In genomic region chr11:65452259-65452658, GRCh38 we compare ENCODE assay signal across 8 cellular contexts. TPM values are rescaled to one million over a fixed set of nuclear protein-coding genes. Genes with fewer than 3 reads are reported as not detected.
DNase-seq lines count a peak whose midpoint lies in the region; ATAC-seq, FAIRE-seq and TF ChIP-seq lines count a peak whose summit lies in the region.
"Not testable (repeated sequence)": the region's sequence is repeated elsewhere in the genome, so short reads cannot be mapped to it uniquely, and the experiment has no call there.

No MANE protein-coding gene starts in this region.

- not testable (repeated sequence) for TF ChIP-seq CTCF in Caco-2 (IDR thresholded peaks at IDR 0.05; ENCODE audit: insufficient read depth in 1 of 2, low read depth in 1 of 2, low read length in 1 of 2, severe bottlenecking in 1 of 2, unreplicated experiment in 1 of 2); MCF 10A (IDR thresholded peaks at IDR 0.05; ENCODE audit: unreplicated experiment); fibroblast of lung (conservative IDR thresholded peaks at IDR 0.05 in 1 of 2, IDR thresholded peaks at IDR 0.05 in 1 of 2; ENCODE audit: low read depth in 1 of 2, low read length in 2 of 2); HepG2 (CRISPR knock-in tag; IDR thresholded peaks at IDR 0.05); osteocyte (IDR thresholded peaks at IDR 0.05); upper lobe of right lung (IDR thresholded peaks at IDR 0.05)

- BruUV-seq in Caco-2 (replicated peaks; lab: Mats Ljungman, UMichigan); MCF 10A (replicated peaks; lab: Mats Ljungman, UMichigan); HepG2 (replicated peaks; lab: Mats Ljungman, UMichigan): not testable (repeated sequence)

- TF ChIP-seq RAD21 in HepG2 (CRISPR knock-in tag; IDR thresholded peaks at IDR 0.05): not testable (repeated sequence)

- H3K36me3 Mint-ChIP-seq in Caco-2 (ENCODE audit: insufficient read depth, unreplicated experiment): peaks cover 39% of the 10 kb centered on the region
- H3K36me3 Mint-ChIP-seq in activated CD4-positive, alpha-beta T cell treated with anti-CD3 and anti-CD28 coated beads for 36 hours (ENCODE audit: low read depth); osteocyte (ENCODE audit: unreplicated experiment): not testable (repeated sequence)
- H3K36me3 Mint-ChIP-seq in MCF 10A (ENCODE audit: insufficient read depth, unreplicated experiment): peaks cover 77% of the 10 kb centered on the region
- H3K36me3 Mint-ChIP-seq in stimulated activated naive B cell treated with anti-CD40 and anti-IgM and Interleukin-4, amounts not matched to agents 10 μg/mL and 1 μg/mL and 100 μg/mL, for 72 hours: peaks cover 5 to 15% of the 10 kb centered on the region in 2 donors

- H3K4me3 ChIP-seq in Caco-2 (ENCODE audit: low read depth, low read length); fibroblast of lung (replicated peaks in 1 of 4; ENCODE audit: control extremely low read depth in 1 of 4, insufficient read depth in 1 of 4, low read depth in 3 of 4, low read length in 4 of 4); HepG2 (replicated peaks in 1 of 3; ENCODE audit: insufficient read depth in 1 of 3, low read depth in 2 of 3, low read length in 3 of 3); upper lobe of right lung: not testable (repeated sequence)

- not testable (repeated sequence) for H3K9me3 ChIP-seq in Caco-2; fibroblast of lung (ENCODE audit: control insufficient read depth, insufficient read depth, low read depth, low read length); HepG2 (ENCODE audit: low read length); upper lobe of right lung

- H2AFZ ChIP-seq in fibroblast of lung (ENCODE audit: low read length); HepG2 (ENCODE audit: low read length): not testable (repeated sequence)

- not testable (repeated sequence) for ATAC-seq in activated CD4-positive, alpha-beta T cell treated with anti-CD3 and anti-CD28 coated beads for 36 hours; HepG2; stimulated activated naive B cell treated with anti-CD40 and anti-IgM and Interleukin-4, amounts not matched to agents 10 μg/mL and 1 μg/mL and 100 μg/mL, for 72 hours (replicated peaks); upper lobe of right lung

- H3K9me3 Mint-ChIP-seq in Caco-2 (ENCODE audit: unreplicated experiment); activated CD4-positive, alpha-beta T cell treated with anti-CD3 and anti-CD28 coated beads for 36 hours (ENCODE audit: low read depth); MCF 10A (ENCODE audit: unreplicated experiment); osteocyte (ENCODE audit: unreplicated experiment); stimulated activated naive B cell treated with anti-CD40 and anti-IgM and Interleukin-4, amounts not matched to agents 10 μg/mL and 1 μg/mL and 100 μg/mL, for 72 hours: not testable (repeated sequence)

- not testable (repeated sequence) for TF ChIP-seq POLR2A in HepG2 (IDR thresholded peaks at IDR 0.05; ENCODE audit: insufficient read depth in 1 of 2, low read depth in 2 of 2, low read length in 2 of 2)

- H3K27ac Mint-ChIP-seq in Caco-2 (ENCODE audit: unreplicated experiment) (peak overlapping the region; percentile 60), MCF 10A (ENCODE audit: low read depth, unreplicated experiment) (peak overlapping the region; percentile 15), osteocyte (ENCODE audit: unreplicated experiment) (peak overlapping the region; percentile 96)
- not testable (repeated sequence) for H3K27ac Mint-ChIP-seq in activated CD4-positive, alpha-beta T cell treated with anti-CD3 and anti-CD28 coated beads for 36 hours
- peak overlapping the region; percentile 47 for H3K27ac Mint-ChIP-seq in stimulated activated naive B cell treated with anti-CD40 and anti-IgM and Interleukin-4, amounts not matched to agents 10 μg/mL and 1 μg/mL and 100 μg/mL, for 72 hours

- in situ Hi-C loops in HepG2 (cut with HindIII; ENCODE audit: extremely low pct_ligation_motif_present, low pct_unique_long_range_greater_than_20kb): loop anchor here (10.0 kb wide), 1 partner anchor 53 kb away; no protein-coding TSS in a partner anchor

- not testable (repeated sequence) for H3K27me3 Mint-ChIP-seq in Caco-2 (ENCODE audit: insufficient read depth, unreplicated experiment); activated CD4-positive, alpha-beta T cell treated with anti-CD3 and anti-CD28 coated beads for 36 hours; MCF 10A (ENCODE audit: insufficient read depth, unreplicated experiment); osteocyte (ENCODE audit: unreplicated experiment); stimulated activated naive B cell treated with anti-CD40 and anti-IgM and Interleukin-4, amounts not matched to agents 10 μg/mL and 1 μg/mL and 100 μg/mL, for 72 hours

- peaks cover 34% of the 10 kb centered on the region for H3K4me1 Mint-ChIP-seq in Caco-2 (ENCODE audit: low read depth, unreplicated experiment)
- H3K4me1 Mint-ChIP-seq in activated CD4-positive, alpha-beta T cell treated with anti-CD3 and anti-CD28 coated beads for 36 hours: peaks cover 38% of the 10 kb centered on the region
- H3K4me1 Mint-ChIP-seq in MCF 10A (ENCODE audit: insufficient read depth, unreplicated experiment): peaks cover 15% of the 10 kb centered on the region
- peaks cover 42% of the 10 kb centered on the region for H3K4me1 Mint-ChIP-seq in osteocyte (ENCODE audit: unreplicated experiment)
- H3K4me1 Mint-ChIP-seq in stimulated activated naive B cell treated with anti-CD40 and anti-IgM and Interleukin-4, amounts not matched to agents 10 μg/mL and 1 μg/mL and 100 μg/mL, for 72 hours: peaks cover 35 to 50% of the 10 kb centered on the region in 2 donors

- intact Hi-C loops in Caco-2 (cut with micrococcal nuclease; ENCODE audit: unreplicated experiment); activated CD4-positive, alpha-beta T cell treated with anti-CD3 and anti-CD28 coated beads for 36 hours (cut with DNase I, micrococcal nuclease); HepG2 (cut with micrococcal nuclease; ENCODE audit: unreplicated experiment): not testable (repeated sequence)
- intact Hi-C loops in MCF 10A (cut with micrococcal nuclease): loop anchor here (2.0 kb wide), 1 partner anchor 45 kb away; no protein-coding TSS in a partner anchor
- intact Hi-C loops in upper lobe of right lung (cut with DNase I): loop anchor here (10.0 kb wide), 1 partner anchor 77 kb away; no protein-coding TSS in a partner anchor

- not testable (repeated sequence) for DNase-seq in Caco-2; MCF 10A (ENCODE audit: unreplicated experiment); fibroblast of lung (ENCODE audit: low read depth in 2 of 2); HepG2 (ENCODE audit: low spot score); osteocyte (ENCODE audit: extremely low spot score, unreplicated experiment); stimulated activated naive B cell treated with anti-CD40 and anti-IgM and Interleukin-4, amounts not matched to agents 10 μg/mL and 1 μg/mL and 100 μg/mL, for 72 hours; upper lobe of right lung
- DNase-seq in activated CD4-positive, alpha-beta T cell treated with anti-CD3 and anti-CD28 coated beads for 36 hours: peak; percentile 2

- CTCF ChIA-PET in Caco-2 (lab: Charles Lee); activated CD4-positive, alpha-beta T cell treated with anti-CD3 and anti-CD28 coated beads for 36 hours (lab: Charles Lee); HepG2 (lab: Yijun Ruan, JAX; ENCODE audit: low intra/inter-chr PET ratio, low total read pairs): not testable (repeated sequence)
- CTCF ChIA-PET in MCF 10A (lab: Yijun Ruan, JAX): interaction anchor here (0.7 kb wide), 1 partner anchor 1110 kb away, joined by 3 read pairs; no protein-coding TSS in a partner anchor

- H3K27me3 ChIP-seq in Caco-2 (replicated peaks; ENCODE audit: control insufficient read depth, insufficient read depth, low read length); fibroblast of lung (ENCODE audit: control insufficient read depth, insufficient read depth, low read length); HepG2 (ENCODE audit: control insufficient read depth in 1 of 2, insufficient read depth in 2 of 2, low read length in 2 of 2); upper lobe of right lung: not testable (repeated sequence)

- H3K4me1 ChIP-seq in Caco-2: peaks cover 14% of the 10 kb centered on the region
- peaks cover 12% of the 10 kb centered on the region for H3K4me1 ChIP-seq in fibroblast of lung (ENCODE audit: control insufficient read depth, extremely low read depth, insufficient read depth, low read length)
- peaks cover 57% of the 10 kb centered on the region for H3K4me1 ChIP-seq in HepG2 (ENCODE audit: insufficient read depth, low read length)
- H3K4me1 ChIP-seq in upper lobe of right lung: not testable (repeated sequence)

- H3K4me3 Mint-ChIP-seq in Caco-2 (ENCODE audit: unreplicated experiment); activated CD4-positive, alpha-beta T cell treated with anti-CD3 and anti-CD28 coated beads for 36 hours; MCF 10A (ENCODE audit: unreplicated experiment); osteocyte (ENCODE audit: unreplicated experiment); stimulated activated naive B cell treated with anti-CD40 and anti-IgM and Interleukin-4, amounts not matched to agents 10 μg/mL and 1 μg/mL and 100 μg/mL, for 72 hours: not testable (repeated sequence)

- not testable (repeated sequence) for H3K9ac ChIP-seq in fibroblast of lung (ENCODE audit: insufficient read depth, low read length); HepG2 (ENCODE audit: insufficient read depth, low read depth, low read length)

- H3K36me3 ChIP-seq in Caco-2 (ENCODE audit: control insufficient read depth, insufficient read depth, low read length); fibroblast of lung (ENCODE audit: control insufficient read depth, insufficient read depth, low read length); HepG2 (replicated peaks in 1 of 2; ENCODE audit: control insufficient read depth in 1 of 2, insufficient read depth in 2 of 2, low read length in 2 of 2); upper lobe of right lung: not testable (repeated sequence)

- POLR2A ChIA-PET in Caco-2 (lab: Charles Lee); activated CD4-positive, alpha-beta T cell treated with anti-CD3 and anti-CD28 coated beads for 36 hours (lab: Charles Lee); HepG2 (lab: Yijun Ruan, JAX): not testable (repeated sequence)
- POLR2A ChIA-PET in MCF 10A (lab: Yijun Ruan, JAX): interaction anchor here (0.7 to 4.0 kb wide), 13 partner anchors 9 to 70 kb away, joined by 3 to 80 read pairs (median 10); partner anchors contain the start of genes MALAT1 and SLC25A45

- not testable (repeated sequence) for TF ChIP-seq EP300 in HepG2 (IDR thresholded peaks at IDR 0.05; ENCODE audit: low read depth in 2 of 2, low read length in 2 of 2); HepG2 (CRISPR knock-in tag; IDR thresholded peaks at IDR 0.05; ENCODE audit: borderline replicate concordance)

- not testable (repeated sequence) for H4K20me1 ChIP-seq in fibroblast of lung (ENCODE audit: control insufficient read depth, extremely low read depth, insufficient read depth, low read length); HepG2 (ENCODE audit: insufficient read depth, low read length)

- H3K79me2 ChIP-seq in fibroblast of lung (ENCODE audit: control insufficient read depth, insufficient read depth, low read length): peaks cover 14% of the 10 kb centered on the region
- H3K79me2 ChIP-seq in HepG2 (ENCODE audit: insufficient read depth, low read length): not testable (repeated sequence)

- H3K4me2 ChIP-seq in fibroblast of lung (ENCODE audit: extremely low read depth, insufficient read depth, low read length); HepG2 (ENCODE audit: low read depth, low read length): not testable (repeated sequence)

- 0% methylated on average over 1 of the region's 3 CpGs for WGBS in HepG2 (ENCODE audit: low lambda C conversion rate)

- H3K27ac ChIP-seq in fibroblast of lung (ENCODE audit: insufficient read depth, low read length) (peak overlapping the region; percentile 93), upper lobe of right lung (peak overlapping the region; percentile 11)
- not testable (repeated sequence) for H3K27ac ChIP-seq in HepG2 (ENCODE audit: extremely low read length, insufficient read depth, low read length)

- FAIRE-seq in HepG2 (lab: Jason Lieb, UNC): not testable (repeated sequence)

RNA-seq across cellular contexts. Expression of gene NEAT1, which starts 29.7 kb away (rescaled TPM):
- 235 and 254 TPM in 2 replicates for total RNA-seq in Caco-2 (2022)
- total RNA-seq in activated CD4-positive, alpha-beta T cell treated with anti-CD3 and anti-CD28 coated beads for 36 hours: 100 to 1,000 TPM; 435 to 569 TPM
- total RNA-seq in MCF 10A (2022): 1,026 and 1,292 TPM in 2 replicates
- 177 and 299 TPM in 2 replicates for total RNA-seq in fibroblast of lung
- polyA plus RNA-seq in fibroblast of lung: 40.6 and 40.9 TPM in 2 replicates
- 140 and 151 TPM in 2 replicates for polyA plus RNA-seq in fibroblast of lung (2012)
- 61.4 and 179 TPM in 2 replicates for polyA minus RNA-seq in fibroblast of lung (ENCODE audit: low replicate concordance)
- total RNA-seq in HepG2 (2016; rRNA removed; fragmentation: Illumina TruSeq; extraction: Trizol): 10.5 and 20.5 TPM in 2 replicates
- total RNA-seq in HepG2 (2016; cell fraction: cytosol; rRNA removed; fragmentation: Illumina TruSeq; extraction: Trizol; ENCODE audit: low read depth): 2.2 and 2.6 TPM in 2 replicates
- total RNA-seq in HepG2 (2016; cell fraction: insoluble cytoplasmic fraction; rRNA removed; fragmentation: Illumina TruSeq; extraction: Trizol): 8.4 and 21.3 TPM in 2 replicates
- 7.8 and 8.3 TPM in 2 replicates for total RNA-seq in HepG2 (2016; cell fraction: membrane; rRNA removed; fragmentation: Illumina TruSeq; extraction: Trizol)
- 196 and 220 TPM in 2 replicates for total RNA-seq in HepG2 (2016; cell fraction: nucleus; rRNA removed; fragmentation: Illumina TruSeq; extraction: Trizol)
- polyA plus RNA-seq in HepG2 (2011; rRNA removed): 41.2 and 41.3 TPM in 2 replicates
- 13.0 and 13.4 TPM in 2 replicates for polyA plus RNA-seq in HepG2 (2011; cell fraction: cytosol; rRNA removed)
- polyA plus RNA-seq in HepG2 (2011; cell fraction: nucleus; rRNA removed): 222 and 327 TPM in 2 replicates
- 288 and 371 TPM in 2 replicates for polyA plus RNA-seq in HepG2 (2012)
- polyA plus RNA-seq in HepG2 (2016; cell fraction: cytosol; fragmentation: Illumina TruSeq; extraction: Trizol; ENCODE audit: low read depth): 3.6 and 4.3 TPM in 2 replicates
- polyA plus RNA-seq in HepG2 (2016; cell fraction: insoluble cytoplasmic fraction; fragmentation: Illumina TruSeq; extraction: Trizol; ENCODE audit: low read depth): 54.0 and 61.1 TPM in 2 replicates
- 47.1 and 54.4 TPM in 2 replicates for polyA plus RNA-seq in HepG2 (2016; cell fraction: membrane; fragmentation: Illumina TruSeq; extraction: Trizol; ENCODE audit: low read depth)
- 577 and 628 TPM in 2 replicates for polyA plus RNA-seq in HepG2 (2016; cell fraction: nucleus; fragmentation: Illumina TruSeq; extraction: Trizol; ENCODE audit: insufficient read depth, low read depth)
- polyA minus RNA-seq in HepG2 (2011; rRNA and poly(A)+ RNA removed; ENCODE audit: low replicate concordance): 64.6 and 225 TPM in 2 replicates
- polyA minus RNA-seq in HepG2 (2011; cell fraction: cytosol; rRNA and poly(A)+ RNA removed): 17.3 and 20.2 TPM in 2 replicates
- polyA minus RNA-seq in HepG2 (2011; cell fraction: nucleus; rRNA and poly(A)+ RNA removed): 1,479 and 1,737 TPM in 2 replicates
- 300 and 534 TPM in 2 replicates for total RNA-seq in osteocyte
- 1,120 TPM for total RNA-seq in upper lobe of right lung

RNA-seq across cellular contexts. Expression of gene MALAT1, which starts 46.6 kb away (rescaled TPM):
- total RNA-seq in Caco-2 (2022) (4,797 and 4,914 TPM in 2 replicates), MCF 10A (2022) (10,851 and 12,068 TPM in 2 replicates), fibroblast of lung (14,068 and 21,991 TPM in 2 replicates), HepG2 (2016; rRNA removed; fragmentation: Illumina TruSeq; extraction: Trizol) (302 and 1,237 TPM in 2 replicates), osteocyte (11,843 and 16,538 TPM in 2 replicates), upper lobe of right lung (11,917 TPM)
- 1,000 to 10,000 TPM; 7,016 to 9,748 TPM for total RNA-seq in activated CD4-positive, alpha-beta T cell treated with anti-CD3 and anti-CD28 coated beads for 36 hours
- polyA plus RNA-seq in fibroblast of lung (482 and 583 TPM in 2 replicates), HepG2 (2011; rRNA removed) (143 and 217 TPM in 2 replicates)
- polyA plus RNA-seq in fibroblast of lung (2012): 274 and 335 TPM in 2 replicates
- polyA minus RNA-seq in fibroblast of lung (ENCODE audit: low replicate concordance): 1,820 and 2,014 TPM in 2 replicates
- total RNA-seq in HepG2 (2016; cell fraction: cytosol; rRNA removed; fragmentation: Illumina TruSeq; extraction: Trizol; ENCODE audit: low read depth): 281 and 317 TPM in 2 replicates
- 283 and 1,071 TPM in 2 replicates for total RNA-seq in HepG2 (2016; cell fraction: insoluble cytoplasmic fraction; rRNA removed; fragmentation: Illumina TruSeq; extraction: Trizol)
- total RNA-seq in HepG2 (2016; cell fraction: membrane; rRNA removed; fragmentation: Illumina TruSeq; extraction: Trizol): 241 and 289 TPM in 2 replicates
- 8,751 and 9,202 TPM in 2 replicates for total RNA-seq in HepG2 (2016; cell fraction: nucleus; rRNA removed; fragmentation: Illumina TruSeq; extraction: Trizol)
- 13.0 and 14.3 TPM in 2 replicates for polyA plus RNA-seq in HepG2 (2011; cell fraction: cytosol; rRNA removed)
- polyA plus RNA-seq in HepG2 (2011; cell fraction: nucleus; rRNA removed): 1,021 and 1,816 TPM in 2 replicates
- 177 and 330 TPM in 2 replicates for polyA plus RNA-seq in HepG2 (2012)
- polyA plus RNA-seq in HepG2 (2016; cell fraction: cytosol; fragmentation: Illumina TruSeq; extraction: Trizol; ENCODE audit: low read depth): 1.1 and 1.4 TPM in 2 replicates
- polyA plus RNA-seq in HepG2 (2016; cell fraction: insoluble cytoplasmic fraction; fragmentation: Illumina TruSeq; extraction: Trizol; ENCODE audit: low read depth): 3.9 and 6.5 TPM in 2 replicates
- polyA plus RNA-seq in HepG2 (2016; cell fraction: membrane; fragmentation: Illumina TruSeq; extraction: Trizol; ENCODE audit: low read depth): 1.8 and 10.3 TPM in 2 replicates
- 153 and 182 TPM in 2 replicates for polyA plus RNA-seq in HepG2 (2016; cell fraction: nucleus; fragmentation: Illumina TruSeq; extraction: Trizol; ENCODE audit: insufficient read depth, low read depth)
- polyA minus RNA-seq in HepG2 (2011; rRNA and poly(A)+ RNA removed; ENCODE audit: low replicate concordance): 900 and 8,115 TPM in 2 replicates
- polyA minus RNA-seq in HepG2 (2011; cell fraction: cytosol; rRNA and poly(A)+ RNA removed): 295 and 335 TPM in 2 replicates
- polyA minus RNA-seq in HepG2 (2011; cell fraction: nucleus; rRNA and poly(A)+ RNA removed): 13,373 and 18,071 TPM in 2 replicates
